Comparison of ENCODE assay signal across 9 cellular contexts in genomic region chr19:12867120-12868099, GRCh38. TPM values are rescaled to one million over a fixed set of nuclear protein-coding genes. Genes with fewer than 3 reads are reported as not detected.
DNase-seq lines count a peak whose midpoint lies in the region; ATAC-seq, FAIRE-seq and TF ChIP-seq lines count a peak whose summit lies in the region.
"Had no signal": no experiment of that assay in that cellular context is flagged by ENCODE, and none has a peak within 500 bp of the region (broad histone marks: within the 10 kb centered on the region; RNA-seq: fewer than 3 reads in every experiment).

No MANE protein-coding gene starts in this region.

- BruUV-seq in K562 (replicated peaks; lab: Mats Ljungman, UMichigan): no TSS peak

- H2AFZ ChIP-seq in K562 (ENCODE audit: low read depth, low read length): peak overlapping the region; percentile 98
- H2AFZ ChIP-seq: parathyroid adenoma had no signal

- H3K27ac ChIP-seq in K562 (ENCODE audit: extremely low read depth, low read depth, low read length): peak overlapping the region; percentile 51
- H3K27ac ChIP-seq: parathyroid adenoma had no signal

- H3K4me3 Mint-ChIP-seq in T-helper 1 cell treated with Interleukin-12 subunit alpha and Interleukin-12 subunit beta and Interleukin-4 antibody, amounts not matched to agents 30 μg/mL and 1 μg/mL, for 36 hours: peak overlapping the region; percentile 56

- H3K36me3 ChIP-seq in K562 (ENCODE audit: control insufficient read depth, insufficient read depth, low read length): no peaks in the 10 kb centered on the region

- H3K27ac Mint-ChIP-seq in T-helper 1 cell treated with Interleukin-12 subunit alpha and Interleukin-12 subunit beta and Interleukin-4 antibody, amounts not matched to agents 30 μg/mL and 1 μg/mL, for 36 hours: peak overlapping the region; percentile 26

- H3K4me1 Mint-ChIP-seq in T-helper 1 cell treated with Interleukin-12 subunit alpha and Interleukin-12 subunit beta and Interleukin-4 antibody, amounts not matched to agents 30 μg/mL and 1 μg/mL, for 36 hours (ENCODE audit: low read depth): peaks cover 12% of the 10 kb centered on the region

- TF ChIP-seq POLR2A in K562 (conservative IDR thresholded peaks at IDR 0.05): peak; percentile 59

- in situ Hi-C loops in K562 (cut with MboI): no loop called here

- POLR2A ChIA-PET in K562 (lab: Yijun Ruan, JAX): interaction anchor here (0.6 kb wide), 1 partner anchor 507 kb away, joined by 4 read pairs; no protein-coding TSS in a partner anchor

- no peaks in the 10 kb centered on the region for H3K79me2 ChIP-seq in K562 (ENCODE audit: control insufficient read depth, insufficient read depth, low read length)
- H3K79me2 ChIP-seq: parathyroid adenoma had no signal

- ATAC-seq in GM21423 (IDR thresholded peaks at IDR 0.05; ENCODE audit: unreplicated experiment) (peak; percentile 61), K562 (peak; percentile 90)

- H3K4me3 ChIP-seq in K562: peak overlapping the region; percentile 54

- peaks cover 8 to 42% of the 10 kb centered on the region in 2 experiments; a peak in 4 of 5 replicates for H3K4me1 ChIP-seq in K562 (replicated peaks in 1 of 2; ENCODE audit: control insufficient read depth in 2 of 2, insufficient read depth in 2 of 2, low read length in 2 of 2)
- H3K4me1 ChIP-seq: parathyroid adenoma had no signal

- H4K20me1 ChIP-seq in K562 (replicated peaks; ENCODE audit: control insufficient read depth, insufficient read depth, low read length): no peaks in the 10 kb centered on the region; the same call in 1 of the 2 replicates

- no peak; a peak in 1 of 4 replicates for TF ChIP-seq RAD21 in K562 (CRISPR knock-in tag; conservative IDR thresholded peaks at IDR 0.05 in 1 of 2, IDR thresholded peaks at IDR 0.05 in 1 of 2)

- peak overlapping the region; percentile 95 for H3K4me2 ChIP-seq in K562 (ENCODE audit: insufficient read depth, low read length)

- H3K9me1 ChIP-seq in K562 (ENCODE audit: control insufficient read depth, insufficient read depth, low read length): no peaks in the 10 kb centered on the region

- WGBS in K562 (ENCODE audit: insufficient coverage, low coverage, missing lambda C conversion rate): 1% methylated on average over 39 of the region's 51 CpGs

- peak; percentile 19 to 32 (median 30); a peak in 5 of 6 replicates for TF ChIP-seq CTCF in K562 (IDR thresholded peaks at IDR 0.05 in 2 of 3, conservative IDR thresholded peaks at IDR 0.05 in 1 of 3; ENCODE audit: insufficient read depth in 2 of 3, low read depth in 1 of 3, low read length in 3 of 3)

- intact Hi-C loops in K562 (cut with micrococcal nuclease): no loop called here

- H3K9ac ChIP-seq in K562 (ENCODE audit: insufficient read depth in 1 of 2, low read depth in 2 of 2, low read length in 2 of 2): peak overlapping the region; percentile 32 to 88
- H3K9ac ChIP-seq: parathyroid adenoma had no signal

- CTCF ChIA-PET in K562 (lab: Yijun Ruan, JAX; ENCODE audit: low intra/inter-chr PET ratio): interaction anchor here (0.6 kb wide), 1 partner anchor 83 kb away, joined by 6 read pairs; no protein-coding TSS in a partner anchor

- TF ChIP-seq EP300 in K562 (IDR thresholded peaks at IDR 0.05; ENCODE audit: low read length): no peak

- FAIRE-seq in K562 (lab: Jason Lieb, UNC): peak; percentile 59

- H3K27me3 Mint-ChIP-seq in T-helper 1 cell treated with Interleukin-12 subunit alpha and Interleukin-12 subunit beta and Interleukin-4 antibody, amounts not matched to agents 30 μg/mL and 1 μg/mL, for 36 hours (ENCODE audit: low read depth): no peaks in the 10 kb centered on the region

- H3K27me3 ChIP-seq in K562 (ENCODE audit: control insufficient read depth in 2 of 2, insufficient read depth in 2 of 2, low read length in 2 of 2): no peaks in the 10 kb centered on the region

- H3K36me3 Mint-ChIP-seq in T-helper 1 cell treated with Interleukin-12 subunit alpha and Interleukin-12 subunit beta and Interleukin-4 antibody, amounts not matched to agents 30 μg/mL and 1 μg/mL, for 36 hours (ENCODE audit: low read depth): peaks cover 7% of the 10 kb centered on the region

- DNase-seq in AG08395 (ENCODE audit: low spot score): peak; percentile 83
- peak; percentile 92 to 95 (median 92) for DNase-seq in K562 (ENCODE audit: extremely low read depth in 1 of 4, low spot score in 3 of 4)
- peak; percentile 55 for DNase-seq in iris pigment epithelial cell (ENCODE audit: low read depth)
- DNase-seq in stimulated activated CD4-positive, alpha-beta T cell treated with anti-CD3 and anti-CD28 coated beads, Interleukin-2, amount 100 ng/mL, for 24 hours: peak; percentile 71 to 79
- DNase-seq in NCI-H1694 (lab: John Stamatoyannopoulos, UW): no peak
- no peak for DNase-seq in cerebellum (ENCODE audit: low spot score)

- no peaks in the 10 kb centered on the region for H3K9me3 Mint-ChIP-seq in T-helper 1 cell treated with Interleukin-12 subunit alpha and Interleukin-12 subunit beta and Interleukin-4 antibody, amounts not matched to agents 30 μg/mL and 1 μg/mL, for 36 hours

- H3K9me3 ChIP-seq in K562 (replicated peaks; ENCODE audit: control insufficient read depth, insufficient read depth, low read depth, low read length): no peaks in the 10 kb centered on the region

RNA-seq across cellular contexts. Expression of gene DNASE2, which starts 13.8 kb away (rescaled TPM):
- total RNA-seq in K562 (2011; cell fraction: chromatin; rRNA removed; ENCODE audit: low replicate concordance): 27.4 and 52.2 TPM in 2 replicates
- 66.1 and 75.4 TPM in 2 replicates for total RNA-seq in K562 (2011; cell fraction: nucleolus; rRNA removed)
- total RNA-seq in K562 (2011; cell fraction: nucleoplasm; rRNA removed): 43.7 and 50.4 TPM in 2 replicates
- total RNA-seq in K562 (2014; rRNA removed): 20.1 and 22.1 TPM in 2 replicates
- 15.4 and 17.4 TPM in 2 replicates for total RNA-seq in K562 (2014; rRNA removed; fragmentation: Illumina TruSeq; extraction: Trizol)
- total RNA-seq in K562 (2015; rRNA removed; fragmentation: Illumina TruSeq; extraction: Trizol): 17.8 and 20.2 TPM in 2 replicates
- total RNA-seq in K562 (2021): 21.1 and 25.4 TPM in 2 replicates
- 19.0 and 38.0 TPM in 2 replicates for polyA plus RNA-seq in K562 (2011; rRNA removed)
- 38.9 and 53.7 TPM in 2 replicates for polyA plus RNA-seq in K562 (2011; cell fraction: cytosol; rRNA removed)
- 5.7 and 9.8 TPM in 2 replicates for polyA plus RNA-seq in K562 (2011; cell fraction: nucleus; rRNA removed)
- 23.6 and 112 TPM in 2 replicates for polyA plus RNA-seq in K562 (2012)
- polyA plus RNA-seq in K562 (2014; fragmentation: Illumina TruSeq; extraction: Trizol): 20.3 and 31.2 TPM in 2 replicates
- 1 to 10 TPM; 4.4 to 6.1 TPM for polyA plus RNA-seq in K562 (2014; fragmentation: Nextera tagmentation; extraction: Ambion mirVana)
- 27.0 and 29.8 TPM in 2 replicates for polyA plus RNA-seq in K562 (2014; rRNA removed)
- 12.8 and 19.9 TPM in 2 replicates for polyA minus RNA-seq in K562 (2011; rRNA and poly(A)+ RNA removed)
- polyA minus RNA-seq in K562 (2011; cell fraction: cytosol; rRNA and poly(A)+ RNA removed): 13.2 and 19.3 TPM in 2 replicates
- polyA minus RNA-seq in K562 (2011; cell fraction: nucleus; rRNA and poly(A)+ RNA removed): 3.6 and 8.9 TPM in 2 replicates
- total RNA-seq in cerebellum: 6.3 TPM

RNA-seq across cellular contexts. Expression of gene KLF1, which starts 19.6 kb away (rescaled TPM):
- total RNA-seq in K562 (2011; cell fraction: chromatin; rRNA removed; ENCODE audit: low replicate concordance): 6.4 and 26.3 TPM in 2 replicates
- total RNA-seq in K562 (2011; cell fraction: nucleolus; rRNA removed): 42.0 and 42.9 TPM in 2 replicates
- 23.0 and 24.3 TPM in 2 replicates for total RNA-seq in K562 (2011; cell fraction: nucleoplasm; rRNA removed)
- total RNA-seq in K562 (2014; rRNA removed) (163 and 229 TPM in 2 replicates), K562 (2014; rRNA removed; fragmentation: Illumina TruSeq; extraction: Trizol) (26.9 and 40.3 TPM in 2 replicates), K562 (2015; rRNA removed; fragmentation: Illumina TruSeq; extraction: Trizol) (76.4 and 81.8 TPM in 2 replicates), K562 (2021) (144 and 168 TPM in 2 replicates), cerebellum (0.73 TPM)
- polyA plus RNA-seq in K562 (2011; rRNA removed) (47.3 and 58.8 TPM in 2 replicates), K562 (2014; fragmentation: Illumina TruSeq; extraction: Trizol) (38.0 and 76.5 TPM in 2 replicates), K562 (2014; fragmentation: Nextera tagmentation; extraction: Ambion mirVana) (1 to 10 TPM; 8.4 to 9.3 TPM), K562 (2014; rRNA removed) (111 and 113 TPM in 2 replicates)
- 72.0 and 223 TPM in 2 replicates for polyA plus RNA-seq in K562 (2011; cell fraction: cytosol; rRNA removed)
- polyA plus RNA-seq in K562 (2011; cell fraction: nucleus; rRNA removed): 45.6 and 85.0 TPM in 2 replicates
- polyA plus RNA-seq in K562 (2012): 70.7 and 93.0 TPM in 2 replicates
- polyA minus RNA-seq in K562 (2011; rRNA and poly(A)+ RNA removed): 11.6 and 17.2 TPM in 2 replicates
- polyA minus RNA-seq in K562 (2011; cell fraction: cytosol; rRNA and poly(A)+ RNA removed): 35.4 and 37.3 TPM in 2 replicates
- polyA minus RNA-seq in K562 (2011; cell fraction: nucleus; rRNA and poly(A)+ RNA removed): 23.3 and 27.4 TPM in 2 replicates

RNA-seq across cellular contexts. Expression of gene GCDH, which starts 23.6 kb away (rescaled TPM):
- total RNA-seq in K562 (2011; cell fraction: chromatin; rRNA removed; ENCODE audit: low replicate concordance): 55.0 and 139 TPM in 2 replicates
- total RNA-seq in K562 (2011; cell fraction: nucleolus; rRNA removed): 92.4 and 115 TPM in 2 replicates
- total RNA-seq in K562 (2011; cell fraction: nucleoplasm; rRNA removed): 67.1 and 68.3 TPM in 2 replicates
- total RNA-seq in K562 (2014; rRNA removed): 25.7 and 37.9 TPM in 2 replicates
- total RNA-seq in K562 (2014; rRNA removed; fragmentation: Illumina TruSeq; extraction: Trizol): 11.5 and 17.7 TPM in 2 replicates
- 19.1 and 21.3 TPM in 2 replicates for total RNA-seq in K562 (2015; rRNA removed; fragmentation: Illumina TruSeq; extraction: Trizol)
- 40.1 and 47.5 TPM in 2 replicates for total RNA-seq in K562 (2021)
- 16.8 and 19.8 TPM in 2 replicates for polyA plus RNA-seq in K562 (2011; rRNA removed)
- polyA plus RNA-seq in K562 (2011; cell fraction: cytosol; rRNA removed): 38.3 and 58.8 TPM in 2 replicates
- polyA plus RNA-seq in K562 (2011; cell fraction: nucleus; rRNA removed): 44.2 and 61.1 TPM in 2 replicates
- 12.4 and 34.6 TPM in 2 replicates for polyA plus RNA-seq in K562 (2012)
- 20.6 and 38.9 TPM in 2 replicates for polyA plus RNA-seq in K562 (2014; fragmentation: Illumina TruSeq; extraction: Trizol)
- 1 to 10 TPM; 2.9 to 5.5 TPM for polyA plus RNA-seq in K562 (2014; fragmentation: Nextera tagmentation; extraction: Ambion mirVana)
- polyA plus RNA-seq in K562 (2014; rRNA removed): 44.7 and 50.8 TPM in 2 replicates
- polyA minus RNA-seq in K562 (2011; rRNA and poly(A)+ RNA removed): 12.1 and 21.1 TPM in 2 replicates
- polyA minus RNA-seq in K562 (2011; cell fraction: cytosol; rRNA and poly(A)+ RNA removed): 17.9 and 18.6 TPM in 2 replicates
- polyA minus RNA-seq in K562 (2011; cell fraction: nucleus; rRNA and poly(A)+ RNA removed): 26.5 and 27.9 TPM in 2 replicates
- total RNA-seq in cerebellum: 20.0 TPM

RNA-seq across cellular contexts. Expression of gene MAST1, which starts 29.1 kb away (rescaled TPM):
- total RNA-seq in K562 (2011; cell fraction: chromatin; rRNA removed; ENCODE audit: low replicate concordance): 16.9 and 44.1 TPM in 2 replicates
- 24.6 and 28.7 TPM in 2 replicates for total RNA-seq in K562 (2011; cell fraction: nucleolus; rRNA removed)
- total RNA-seq in K562 (2011; cell fraction: nucleoplasm; rRNA removed): 19.8 and 23.5 TPM in 2 replicates
- total RNA-seq in K562 (2014; rRNA removed) (3.9 and 5.7 TPM in 2 replicates), K562 (2014; rRNA removed; fragmentation: Illumina TruSeq; extraction: Trizol) (1.9 and 2.8 TPM in 2 replicates), K562 (2015; rRNA removed; fragmentation: Illumina TruSeq; extraction: Trizol) (2.9 and 3.1 TPM in 2 replicates), K562 (2021) (10.3 and 12.1 TPM in 2 replicates), cerebellum (65.7 TPM)
- polyA plus RNA-seq in K562 (2011; rRNA removed) (8.2 and 17.4 TPM in 2 replicates), K562 (2014; fragmentation: Illumina TruSeq; extraction: Trizol) (6.4 and 8.8 TPM in 2 replicates), K562 (2014; fragmentation: Nextera tagmentation; extraction: Ambion mirVana) (under 1 TPM; 0.48 to 0.67 TPM), K562 (2014; rRNA removed) (7.6 and 10.5 TPM in 2 replicates)
- polyA plus RNA-seq in K562 (2011; cell fraction: cytosol; rRNA removed): 12.7 and 13.3 TPM in 2 replicates
- 58.3 and 58.5 TPM in 2 replicates for polyA plus RNA-seq in K562 (2011; cell fraction: nucleus; rRNA removed)
- polyA plus RNA-seq in K562 (2012): 6.0 and 9.1 TPM in 2 replicates
- polyA minus RNA-seq in K562 (2011; rRNA and poly(A)+ RNA removed): 5.9 and 8.4 TPM in 2 replicates
- 9.2 and 12.7 TPM in 2 replicates for polyA minus RNA-seq in K562 (2011; cell fraction: cytosol; rRNA and poly(A)+ RNA removed)
- 6.7 and 10.0 TPM in 2 replicates for polyA minus RNA-seq in K562 (2011; cell fraction: nucleus; rRNA and poly(A)+ RNA removed)

RNA-seq across cellular contexts. Expression of gene RTBDN, which starts 33.0 kb away (rescaled TPM):
- total RNA-seq in K562 (2011; cell fraction: chromatin; rRNA removed; ENCODE audit: low replicate concordance): 0.76 and 1.6 TPM in 2 replicates
- 2.8 and 3.8 TPM in 2 replicates for total RNA-seq in K562 (2011; cell fraction: nucleolus; rRNA removed)
- 3.1 and 3.4 TPM in 2 replicates for total RNA-seq in K562 (2011; cell fraction: nucleoplasm; rRNA removed)
- total RNA-seq in K562 (2014; rRNA removed): 0.73 and 1.1 TPM in 2 replicates
- 0.19 and 0.22 TPM in 2 replicates for total RNA-seq in K562 (2014; rRNA removed; fragmentation: Illumina TruSeq; extraction: Trizol)
- 0.40 and 1.1 TPM in 2 replicates for total RNA-seq in K562 (2015; rRNA removed; fragmentation: Illumina TruSeq; extraction: Trizol)
- total RNA-seq in K562 (2021): 0.69 and 2.3 TPM in 2 replicates
- polyA plus RNA-seq in K562 (2011; rRNA removed): 0.86 and 0.87 TPM in 2 replicates
- polyA plus RNA-seq in K562 (2011; cell fraction: cytosol; rRNA removed): 1.4 and 1.9 TPM in 2 replicates
- 0.63 and 1.0 TPM in 2 replicates for polyA plus RNA-seq in K562 (2011; cell fraction: nucleus; rRNA removed)
- polyA plus RNA-seq in K562 (2012): 2.0 and 3.5 TPM in 2 replicates
- polyA plus RNA-seq in K562 (2014; fragmentation: Illumina TruSeq; extraction: Trizol): 0.96 and 1.2 TPM in 2 replicates
- polyA plus RNA-seq in K562 (2014; fragmentation: Nextera tagmentation; extraction: Ambion mirVana): under 1 TPM in 1 of 2 experiments, not detected in 1; 0.20 TPM
- 0.58 and 1.9 TPM in 2 replicates for polyA plus RNA-seq in K562 (2014; rRNA removed)
- not detected in 2 replicates for polyA minus RNA-seq in K562 (2011; rRNA and poly(A)+ RNA removed)
- polyA minus RNA-seq in K562 (2011; cell fraction: cytosol; rRNA and poly(A)+ RNA removed): 1.7 TPM in 1 of 2 replicates, not detected in the other
- polyA minus RNA-seq in K562 (2011; cell fraction: nucleus; rRNA and poly(A)+ RNA removed): 0.56 TPM in 1 of 2 replicates, not detected in the other
- 0.64 TPM for total RNA-seq in cerebellum

Comparison
In these comparisons a context has a peak if more than half of its experiments do, and no peak if none do; other contexts are left out.
1. DNase-seq: peak in AG08395 (single experiment), K562 (4 of 4), iris pigment epithelial cell (single experiment) and stimulated activated CD4-positive, alpha-beta T cell treated with anti-CD3 and anti-CD28 coated beads, Interleukin-2, amount 100 ng/mL, for 24 hours (2 of 2); none in NCI-H1694 (single experiment) and cerebellum (single experiment).